ENCODE assay signal across 1 cellular context in genomic region chr10:52486840-52487611, GRCh38.
TF ChIP-seq lines count a peak whose summit lies in the region.

No MANE protein-coding gene starts in this region.

TF ChIP-seq in HepG2, 621 proteins besides CTCF, POLR2A, EP300 and RAD21 (continued from another document):
- no peak for TF ChIP-seq SKIL (CRISPR knock-in tag; IDR thresholded peaks at IDR 0.05; ENCODE audit: borderline replicate concordance)
- no peak for TF ChIP-seq MBD4 (IDR thresholded peaks at IDR 0.05; ENCODE audit: borderline replicate concordance, low read length)
- TF ChIP-seq PITX1 (CRISPR knock-in tag; IDR thresholded peaks at IDR 0.05), result no peak
- TF ChIP-seq CENPX (CRISPR knock-in tag; IDR thresholded peaks at IDR 0.05), result no peak
